Comparison of ENCODE assay signal across 11 cellular contexts in the genomic region with DNA sequence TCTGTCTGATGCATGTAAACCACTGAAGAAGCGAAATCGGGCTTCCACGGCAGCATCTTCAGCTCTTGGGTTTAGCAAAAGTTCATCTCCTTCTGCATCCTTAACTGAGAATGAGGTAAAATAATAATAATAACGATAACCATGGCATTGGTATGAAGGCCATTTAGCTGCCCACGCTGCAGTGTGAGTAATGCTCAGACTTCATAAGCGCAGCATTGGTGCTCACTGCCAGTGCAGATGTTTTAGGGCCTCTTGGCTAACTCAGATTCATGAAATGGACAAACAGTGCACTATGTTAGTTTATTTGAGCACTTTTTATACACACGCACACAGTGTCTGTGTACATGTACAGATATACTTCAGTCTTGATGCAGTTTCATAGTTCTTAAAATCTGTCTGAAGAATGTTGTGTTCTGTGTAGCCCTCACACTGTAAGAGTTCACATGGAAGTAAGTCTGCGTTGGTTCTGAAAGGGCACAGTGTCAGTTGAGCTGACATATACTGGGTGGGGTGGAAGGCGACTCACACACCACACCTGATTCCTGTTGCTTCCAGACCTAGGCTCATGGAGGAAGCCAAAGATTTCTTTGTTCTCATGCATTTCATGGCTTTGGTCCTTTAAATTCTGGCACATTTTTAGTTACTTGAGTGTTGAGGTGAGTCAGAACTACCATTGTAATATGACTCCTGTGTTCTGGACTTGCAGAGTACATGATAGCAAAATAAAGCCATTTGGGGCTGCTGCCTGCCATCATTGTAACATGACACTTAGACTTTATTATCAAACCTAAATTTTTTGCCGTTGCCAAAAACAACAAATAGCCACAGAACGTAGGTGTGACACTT.
DNase-seq lines count a peak whose midpoint lies in the region; ATAC-seq and TF ChIP-seq lines count a peak whose summit lies in the region.
"Had no signal": no experiment of that assay in that cellular context is flagged by ENCODE, and none has a peak within 500 bp of the region (broad histone marks: within the 10 kb centered on the region; RNA-seq: fewer than 3 reads in every experiment).

No MANE protein-coding gene starts in this region.

- H3K14ac ChIP-seq in mesenchymal stem cell (ENCODE audit: low read length in 2 of 2): no peak overlapping the region

- H3K4me1 ChIP-seq in mesenchymal stem cell (ENCODE audit: control insufficient read depth, insufficient read depth, low read depth, low read length) (peaks cover 9% of the 10 kb centered on the region), ascending aorta (no peaks in the 10 kb centered on the region)

- peak overlapping the region; percentile 29 for H3K4me2 ChIP-seq in mesenchymal stem cell (ENCODE audit: low read length, poor library complexity, severe bottlenecking)

- H3K27me3 ChIP-seq in mesenchymal stem cell (ENCODE audit: control insufficient read depth in 1 of 2, insufficient read depth in 1 of 2, low read length in 2 of 2): no peaks in the 10 kb centered on the region
- no peaks in the 10 kb centered on the region for H3K27me3 ChIP-seq in ascending aorta

- H2BK120ac ChIP-seq in mesenchymal stem cell (ENCODE audit: low read depth, low read length): no peak overlapping the region

- intact Hi-C loops in Calu3 (cut with micrococcal nuclease; ENCODE audit: unreplicated experiment) (loop anchor here (10.0 kb wide), 1 partner anchor 245 kb away; no protein-coding TSS in a partner anchor), ascending aorta (cut with DNase I) (no loop called here)

- H2BK12ac ChIP-seq in mesenchymal stem cell (ENCODE audit: low read length in 2 of 2): no peak overlapping the region

- H3K23ac ChIP-seq in mesenchymal stem cell (ENCODE audit: low read length in 2 of 2): peak overlapping the region in 1 of 2 experiments; percentile 79

- no peak for TF ChIP-seq CTCF in Calu3 (IDR thresholded peaks at IDR 0.05; ENCODE audit: unreplicated experiment)
- TF ChIP-seq CTCF in choroid plexus epithelial cell (conservative IDR thresholded peaks at IDR 0.05; ENCODE audit: low read depth, low read length): no peak
- TF ChIP-seq CTCF in ascending aorta (IDR thresholded peaks at IDR 0.05): no peak

- no peaks in the 10 kb centered on the region for H3K4me1 Mint-ChIP-seq in Calu3 (ENCODE audit: low read depth, unreplicated experiment)

- H2BK5ac ChIP-seq in mesenchymal stem cell (ENCODE audit: low read depth, low read length, poor library complexity, severe bottlenecking): no peak overlapping the region

- peak overlapping the region; percentile 23 for H3K27ac Mint-ChIP-seq in Calu3 (ENCODE audit: unreplicated experiment)
- H3K27ac Mint-ChIP-seq: dendritic cell treated with granulocyte-macrophage colony-stimulating factor and Interleukin-4, amounts not matched to agents 40 ng/mL and 50 ng/mL, for 4 days had no signal

- H2BK15ac ChIP-seq in mesenchymal stem cell (ENCODE audit: low read depth, poor library complexity, severe bottlenecking): no peak overlapping the region

- no peak overlapping the region for H4K8ac ChIP-seq in mesenchymal stem cell (ENCODE audit: low read length)

- peak overlapping the region in 1 of 2 experiments; percentile 72 for H3K18ac ChIP-seq in mesenchymal stem cell (ENCODE audit: low read depth in 1 of 2, low read length in 2 of 2)

- BruUV-seq in Calu3 (replicated peaks; lab: Mats Ljungman, UMichigan): no TSS peak

- DNase-seq in Calu3: peak; percentile 30
- peak; percentile 61 for DNase-seq in NCI-H2029 treated with DMSO at 0.1 percent for 48 hours (lab: John Stamatoyannopoulos, UW)
- DNase-seq in choroid plexus epithelial cell (ENCODE audit: low read depth): peak; percentile 91
- DNase-seq in mesenchymal stem cell: peak; percentile 69
- DNase-seq in ascending aorta (ENCODE audit: low spot score in 2 of 2): no peak
- DNase-seq in cerebellar cortex (ENCODE audit: low spot score): no peak
- no peak for DNase-seq in AML-193 (lab: John Stamatoyannopoulos, UW)
- DNase-seq: naive thymus-derived CD4-positive, alpha-beta T cell; NCI-H1417 had no signal

- 89% methylated on average over 11 of the region's 11 CpGs for WGBS in mesenchymal stem cell

- H3K27ac ChIP-seq in mesenchymal stem cell (ENCODE audit: low read length, poor library complexity, severe bottlenecking): peak overlapping the region; percentile 81
- no peak overlapping the region for H3K27ac ChIP-seq in ascending aorta

- H3K36me3 ChIP-seq in mesenchymal stem cell (ENCODE audit: control insufficient read depth in 1 of 2, insufficient read depth in 2 of 2, low read depth in 1 of 2, low read length in 2 of 2): peaks cover 20 to 41% of the 10 kb centered on the region in 2 experiments
- H3K36me3 ChIP-seq in ascending aorta: peaks cover 20 to 53% of the 10 kb centered on the region in 2 donors

- no peaks in the 10 kb centered on the region for H3K27me3 Mint-ChIP-seq in Calu3 (ENCODE audit: unreplicated experiment)
- H3K27me3 Mint-ChIP-seq: dendritic cell treated with granulocyte-macrophage colony-stimulating factor and Interleukin-4, amounts not matched to agents 40 ng/mL and 50 ng/mL, for 4 days; naive thymus-derived CD4-positive, alpha-beta T cell had no signal

- no peak for ATAC-seq in GM18868 (IDR thresholded peaks at IDR 0.05; ENCODE audit: unreplicated experiment)
- ATAC-seq: naive thymus-derived CD4-positive, alpha-beta T cell had no signal

- CTCF ChIA-PET in Calu3 (lab: Charles Lee): no interaction called here

- H3K4ac ChIP-seq in mesenchymal stem cell (ENCODE audit: low read depth in 1 of 2, low read length in 2 of 2): peak overlapping the region in 1 of 2 experiments; percentile 81

- H2AK5ac ChIP-seq in mesenchymal stem cell (ENCODE audit: low read length, severe bottlenecking): no peak overlapping the region

- H3K4me3 ChIP-seq in choroid plexus epithelial cell (ENCODE audit: low read depth, low read length): no peak overlapping the region
- no peak overlapping the region for H3K4me3 ChIP-seq in mesenchymal stem cell (ENCODE audit: insufficient read depth in 1 of 2, low read depth in 1 of 2, low read length in 2 of 2)
- H3K4me3 ChIP-seq in ascending aorta: no peak overlapping the region

- H3K9ac ChIP-seq in mesenchymal stem cell (ENCODE audit: low read length): no peak overlapping the region

- H3K9me3 ChIP-seq in mesenchymal stem cell (ENCODE audit: control insufficient read depth, low read length): no peaks in the 10 kb centered on the region
- H3K9me3 ChIP-seq in ascending aorta: no peaks in the 10 kb centered on the region

- H4K91ac ChIP-seq in mesenchymal stem cell (ENCODE audit: low read length): no peak overlapping the region

- H3K4me3 Mint-ChIP-seq in Calu3 (ENCODE audit: low read depth, unreplicated experiment): no peak overlapping the region
- H3K4me3 Mint-ChIP-seq: dendritic cell treated with granulocyte-macrophage colony-stimulating factor and Interleukin-4, amounts not matched to agents 40 ng/mL and 50 ng/mL, for 4 days; naive thymus-derived CD4-positive, alpha-beta T cell had no signal

- peaks cover 32% of the 10 kb centered on the region for H3K79me1 ChIP-seq in mesenchymal stem cell (replicated peaks; ENCODE audit: low read length, poor library complexity, severe bottlenecking)

- H3K9me3 Mint-ChIP-seq in Calu3 (ENCODE audit: low read depth, unreplicated experiment): no peaks in the 10 kb centered on the region
- H3K9me3 Mint-ChIP-seq: dendritic cell treated with granulocyte-macrophage colony-stimulating factor and Interleukin-4, amounts not matched to agents 40 ng/mL and 50 ng/mL, for 4 days; naive thymus-derived CD4-positive, alpha-beta T cell had no signal

- peaks cover 17% of the 10 kb centered on the region for H3K36me3 Mint-ChIP-seq in Calu3 (ENCODE audit: insufficient read depth, unreplicated experiment)

- no peak overlapping the region for H2AFZ ChIP-seq in mesenchymal stem cell (ENCODE audit: low read depth, low read length)

Comparison
In these comparisons a context has a peak if more than half of its experiments do, and no peak if none do; other contexts are left out.
1. DNase-seq: peak in Calu3 (single experiment), NCI-H2029 treated with DMSO at 0.1 percent for 48 hours (single experiment), choroid plexus epithelial cell (single experiment) and mesenchymal stem cell (single experiment); none in ascending aorta (0 of 2), cerebellar cortex (single experiment) and AML-193 (0 of 2).